22 cellular contexts compared by ENCODE assay signal in genomic region chr12:53124352-53124723, GRCh38. TPM values are rescaled to one million over a fixed set of nuclear protein-coding genes. Genes with fewer than 3 reads are reported as not detected.
A peak's percentile ranks its signal among the peaks of the same experiment; 100 is the strongest.
DNase-seq lines count a peak whose midpoint lies in the region; ATAC-seq, FAIRE-seq and TF ChIP-seq lines count a peak whose summit lies in the region.
"Had no signal": no experiment of that assay in that cellular context is flagged by ENCODE, and none has a peak within 500 bp of the region (broad histone marks: within the 10 kb centered on the region; RNA-seq: fewer than 3 reads in every experiment).

No MANE protein-coding gene starts in this region.

- H3K27ac Mint-ChIP-seq in activated naive CD4-positive, alpha-beta T cell treated with anti-CD3 and anti-CD28 coated beads, Interleukin-2, amount 50 U/mL, for 24 hours: peak overlapping the region; percentile 51
- H3K27ac Mint-ChIP-seq in naive thymus-derived CD8-positive, alpha-beta T cell: peak overlapping the region in 2 of 10 donors; percentile 48 to 62
- H3K27ac Mint-ChIP-seq in mesothelial cell of epicardium: no peak overlapping the region
- H3K27ac Mint-ChIP-seq: B cell; CD4-positive, CD25-positive, alpha-beta regulatory T cell; CD8-positive, alpha-beta T cell had no signal

- POLR2A ChIA-PET in K562 (lab: Yijun Ruan, JAX): no interaction called here
- POLR2A ChIA-PET in naive thymus-derived CD8-positive, alpha-beta T cell (lab: Charles Lee): no interaction called here

- DNase-seq in activated naive CD4-positive, alpha-beta T cell (lab: John Stamatoyannopoulos, UW): no peak
- DNase-seq in GM20000 (ENCODE audit: low spot score) (peak; percentile 15), K562 (ENCODE audit: extremely low read depth in 1 of 4, low spot score in 3 of 4) (no peak), mucosa of descending colon (no peak), mesothelial cell of epicardium (ENCODE audit: low spot score in 2 of 2, unreplicated experiment in 2 of 2) (no peak)
- no peak for DNase-seq in naive thymus-derived CD8-positive, alpha-beta T cell
- DNase-seq: Caco-2; CD4-positive, CD25-positive, alpha-beta regulatory T cell; CD8-positive, alpha-beta T cell; DMS153; GDM1; GOT3 had no signal

- no TSS peak for BruUV-seq in K562 (replicated peaks; lab: Mats Ljungman, UMichigan)

- no peaks in the 10 kb centered on the region for H3K79me2 ChIP-seq in K562 (ENCODE audit: control insufficient read depth, insufficient read depth, low read length)

- H3K4me3 Mint-ChIP-seq in activated naive CD4-positive, alpha-beta T cell treated with anti-CD3 and anti-CD28 coated beads, Interleukin-2, amount 50 U/mL, for 24 hours: no peak overlapping the region
- H3K4me3 Mint-ChIP-seq in naive thymus-derived CD8-positive, alpha-beta T cell: no peak overlapping the region
- no peak overlapping the region for H3K4me3 Mint-ChIP-seq in mesothelial cell of epicardium
- H3K4me3 Mint-ChIP-seq: B cell; CD4-positive, CD25-positive, alpha-beta regulatory T cell; CD8-positive, alpha-beta T cell had no signal

- ATAC-seq in K562: no peak
- no peak for ATAC-seq in naive thymus-derived CD8-positive, alpha-beta T cell
- no peak for ATAC-seq in mucosa of descending colon
- ATAC-seq: CD8-positive, alpha-beta T cell had no signal

- H3K27ac ChIP-seq in K562 (ENCODE audit: extremely low read depth, low read depth, low read length): no peak overlapping the region
- H3K27ac ChIP-seq: 22Rv1, BLaER1, C4-2B had no signal

- no peaks in the 10 kb centered on the region for H3K9me3 ChIP-seq in K562 (replicated peaks; ENCODE audit: control insufficient read depth, insufficient read depth, low read depth, low read length)
- H3K9me3 ChIP-seq in mucosa of descending colon: no peaks in the 10 kb centered on the region
- H3K9me3 ChIP-seq: BLaER1, Caco-2, HAP-1 had no signal

- H3K4me2 ChIP-seq in K562 (ENCODE audit: insufficient read depth, low read length): no peak overlapping the region
- H3K4me2 ChIP-seq: BLaER1 had no signal

- H2AFZ ChIP-seq in K562 (ENCODE audit: low read depth, low read length): no peak overlapping the region

- H3K4me3 ChIP-seq in K562 (no peak overlapping the region), mucosa of descending colon (no peak overlapping the region)
- H3K4me3 ChIP-seq: BLaER1, HAP-1 had no signal

- TF ChIP-seq POLR2A in K562 (conservative IDR thresholded peaks at IDR 0.05): no peak

- CTCF ChIA-PET in K562 (lab: Yijun Ruan, JAX; ENCODE audit: low intra/inter-chr PET ratio): no interaction called here

- no peak overlapping the region for H3K9ac ChIP-seq in K562 (ENCODE audit: insufficient read depth in 1 of 2, low read depth in 2 of 2, low read length in 2 of 2)
- H3K9ac ChIP-seq: BLaER1 had no signal

- intact Hi-C loops in K562 (cut with micrococcal nuclease) (no loop called here), mucosa of descending colon (cut with DNase I, micrococcal nuclease) (no loop called here)

- H3K4me1 Mint-ChIP-seq in activated naive CD4-positive, alpha-beta T cell treated with anti-CD3 and anti-CD28 coated beads, Interleukin-2, amount 50 U/mL, for 24 hours: peaks cover 4% of the 10 kb centered on the region
- H3K4me1 Mint-ChIP-seq in naive thymus-derived CD8-positive, alpha-beta T cell: peaks cover 0 to 4% (median 3%) of the 10 kb centered on the region in 4 donors
- peaks cover 5% of the 10 kb centered on the region for H3K4me1 Mint-ChIP-seq in mesothelial cell of epicardium
- H3K4me1 Mint-ChIP-seq: B cell had no signal

- H3K27me3 ChIP-seq in K562 (ENCODE audit: control insufficient read depth in 2 of 2, insufficient read depth in 2 of 2, low read length in 2 of 2): peaks cover 8 to 13% of the 10 kb centered on the region in 2 experiments
- H3K27me3 ChIP-seq: BLaER1 had no signal

- no peak for TF ChIP-seq RAD21 in K562 (CRISPR knock-in tag; conservative IDR thresholded peaks at IDR 0.05 in 1 of 2, IDR thresholded peaks at IDR 0.05 in 1 of 2)

- no peaks in the 10 kb centered on the region for H3K36me3 ChIP-seq in K562 (ENCODE audit: control insufficient read depth, insufficient read depth, low read length)
- H3K36me3 ChIP-seq in mucosa of descending colon (ENCODE audit: low read depth): no peaks in the 10 kb centered on the region
- H3K36me3 ChIP-seq: BLaER1, HAP-1 had no signal

- FAIRE-seq in K562 (lab: Jason Lieb, UNC): no peak
- FAIRE-seq: A204.1, GM12892, GM19239 had no signal

- no peaks in the 10 kb centered on the region for H3K9me3 Mint-ChIP-seq in activated naive CD4-positive, alpha-beta T cell treated with anti-CD3 and anti-CD28 coated beads, Interleukin-2, amount 50 U/mL, for 24 hours
- H3K9me3 Mint-ChIP-seq in naive thymus-derived CD8-positive, alpha-beta T cell: no peaks in the 10 kb centered on the region
- H3K9me3 Mint-ChIP-seq in mesothelial cell of epicardium: peaks cover 3% of the 10 kb centered on the region
- H3K9me3 Mint-ChIP-seq: CD4-positive, CD25-positive, alpha-beta regulatory T cell; CD8-positive, alpha-beta T cell had no signal

- in situ Hi-C loops in K562 (cut with MboI): no loop called here

- TF ChIP-seq CTCF in GM20000 (IDR thresholded peaks at IDR 0.05; ENCODE audit: extremely low read depth, missing control alignments) (no peak), K562 (IDR thresholded peaks at IDR 0.05 in 2 of 3, conservative IDR thresholded peaks at IDR 0.05 in 1 of 3; ENCODE audit: insufficient read depth in 2 of 3, low read depth in 1 of 3, low read length in 3 of 3) (no peak), mucosa of descending colon (IDR thresholded peaks at IDR 0.05) (no peak), mesothelial cell of epicardium (IDR thresholded peaks at IDR 0.05; ENCODE audit: unreplicated experiment) (no peak)

- no peaks in the 10 kb centered on the region for H4K20me1 ChIP-seq in K562 (replicated peaks; ENCODE audit: control insufficient read depth, insufficient read depth, low read length)
- H4K20me1 ChIP-seq: BLaER1 had no signal

- H3K36me3 Mint-ChIP-seq in activated naive CD4-positive, alpha-beta T cell treated with anti-CD3 and anti-CD28 coated beads, Interleukin-2, amount 50 U/mL, for 24 hours: no peaks in the 10 kb centered on the region
- H3K36me3 Mint-ChIP-seq in naive thymus-derived CD8-positive, alpha-beta T cell: peaks cover 0 to 22% (median 8%) of the 10 kb centered on the region in 3 donors
- H3K36me3 Mint-ChIP-seq in mesothelial cell of epicardium: no peaks in the 10 kb centered on the region
- H3K36me3 Mint-ChIP-seq: CD4-positive, CD25-positive, alpha-beta regulatory T cell had no signal

- peaks cover 2% of the 10 kb centered on the region for H3K27me3 Mint-ChIP-seq in activated naive CD4-positive, alpha-beta T cell treated with anti-CD3 and anti-CD28 coated beads, Interleukin-2, amount 50 U/mL, for 24 hours
- peaks cover 0 to 1% (median 0%) of the 10 kb centered on the region in 5 donors for H3K27me3 Mint-ChIP-seq in naive thymus-derived CD8-positive, alpha-beta T cell
- H3K27me3 Mint-ChIP-seq in mesothelial cell of epicardium (ENCODE audit: low read depth): peaks cover 23% of the 10 kb centered on the region

- TF ChIP-seq EP300 in K562 (IDR thresholded peaks at IDR 0.05; ENCODE audit: low read length): no peak

- H3K9me1 ChIP-seq in K562 (ENCODE audit: control insufficient read depth, insufficient read depth, low read length): no peaks in the 10 kb centered on the region

- H3K4me1 ChIP-seq in K562 (replicated peaks in 1 of 2; ENCODE audit: control insufficient read depth in 2 of 2, insufficient read depth in 2 of 2, low read length in 2 of 2): peaks cover 0 to 9% of the 10 kb centered on the region in 2 experiments; a peak in 3 of 5 replicates
- H3K4me1 ChIP-seq in mucosa of descending colon (ENCODE audit: low read depth): no peaks in the 10 kb centered on the region
- H3K4me1 ChIP-seq: BLaER1, HAP-1 had no signal

RNA-seq across cellular contexts. Expression of gene SOAT2, which starts 21.1 kb away (rescaled TPM):
- not detected in 2 replicates for total RNA-seq in K562 (2011; cell fraction: chromatin; rRNA removed; ENCODE audit: low replicate concordance)
- total RNA-seq in K562 (2011; cell fraction: nucleolus; rRNA removed): not detected in 2 replicates
- total RNA-seq in K562 (2011; cell fraction: nucleoplasm; rRNA removed): 0.38 TPM in 1 of 2 replicates, not detected in the other
- total RNA-seq in K562 (2014; rRNA removed) (not detected in 2 replicates), K562 (2014; rRNA removed; fragmentation: Illumina TruSeq; extraction: Trizol) (not detected in 2 replicates), K562 (2015; rRNA removed; fragmentation: Illumina TruSeq; extraction: Trizol) (not detected in 2 replicates), K562 (2021) (not detected in 2 replicates), mucosa of descending colon (under 1 TPM in 1 of 3 donors, not detected in 2; 0.41 TPM), mesothelial cell of epicardium (0.13 to 0.40 TPM (median 0.20 TPM) in 3 replicates)
- polyA plus RNA-seq in K562 (2011; rRNA removed) (not detected in 2 replicates), K562 (2014; fragmentation: Illumina TruSeq; extraction: Trizol) (not detected in 2 replicates), K562 (2014; fragmentation: Nextera tagmentation; extraction: Ambion mirVana) (not detected), K562 (2014; rRNA removed) (0.04 TPM in 1 of 2 replicates, not detected in the other)
- not detected in 2 replicates for polyA plus RNA-seq in K562 (2011; cell fraction: cytosol; rRNA removed)
- not detected in 2 replicates for polyA plus RNA-seq in K562 (2011; cell fraction: nucleus; rRNA removed)
- not detected in 2 replicates for polyA plus RNA-seq in K562 (2012)
- polyA minus RNA-seq in K562 (2011; rRNA and poly(A)+ RNA removed): not detected in 2 replicates
- polyA minus RNA-seq in K562 (2011; cell fraction: cytosol; rRNA and poly(A)+ RNA removed): not detected in 2 replicates
- polyA minus RNA-seq in K562 (2011; cell fraction: nucleus; rRNA and poly(A)+ RNA removed): not detected in 2 replicates
- under 1 TPM; 0.42 to 0.80 TPM for total RNA-seq in naive thymus-derived CD8-positive, alpha-beta T cell
- polyA plus RNA-seq in naive thymus-derived CD8-positive, alpha-beta T cell: under 1 TPM; 0.67 to 0.77 (median 0.71) TPM
- total RNA-seq: B cell had no signal
- polyA plus RNA-seq: AG04450; CD4-positive, CD25-positive, alpha-beta regulatory T cell had no signal

RNA-seq across cellular contexts. Expression of gene IGFBP6, which starts 26.9 kb away (rescaled TPM):
- total RNA-seq in K562 (2011; cell fraction: chromatin; rRNA removed; ENCODE audit: low replicate concordance): 0.97 TPM in 1 of 2 replicates, not detected in the other
- total RNA-seq in K562 (2011; cell fraction: nucleolus; rRNA removed): 0.66 and 1.8 TPM in 2 replicates
- 0.37 TPM in 1 of 2 replicates, not detected in the other for total RNA-seq in K562 (2011; cell fraction: nucleoplasm; rRNA removed)
- total RNA-seq in K562 (2014; rRNA removed) (1.2 and 1.6 TPM in 2 replicates), K562 (2014; rRNA removed; fragmentation: Illumina TruSeq; extraction: Trizol) (0.36 and 0.61 TPM in 2 replicates), K562 (2015; rRNA removed; fragmentation: Illumina TruSeq; extraction: Trizol) (0.38 and 0.76 TPM in 2 replicates), K562 (2021) (1.4 and 2.3 TPM in 2 replicates), mucosa of descending colon (10 to 100 TPM in 2 of 3 donors, 1 to 10 TPM in 1; 10.0 to 93.4 (median 27.1) TPM), mesothelial cell of epicardium (70.3 to 77.2 TPM (median 75.6 TPM) in 3 replicates)
- polyA plus RNA-seq in K562 (2011; rRNA removed) (0.24 and 1.4 TPM in 2 replicates), K562 (2014; fragmentation: Illumina TruSeq; extraction: Trizol) (0.52 and 0.62 TPM in 2 replicates), K562 (2014; fragmentation: Nextera tagmentation; extraction: Ambion mirVana) (under 1 TPM; 0.15 to 0.23 TPM), K562 (2014; rRNA removed) (0.54 and 2.4 TPM in 2 replicates)
- polyA plus RNA-seq in K562 (2011; cell fraction: cytosol; rRNA removed): 0.94 and 2.5 TPM in 2 replicates
- polyA plus RNA-seq in K562 (2011; cell fraction: nucleus; rRNA removed): 0.24 and 0.47 TPM in 2 replicates
- 0.89 and 1.4 TPM in 2 replicates for polyA plus RNA-seq in K562 (2012)
- not detected in 2 replicates for polyA minus RNA-seq in K562 (2011; rRNA and poly(A)+ RNA removed)
- polyA minus RNA-seq in K562 (2011; cell fraction: cytosol; rRNA and poly(A)+ RNA removed): 1.1 TPM in 1 of 2 replicates, not detected in the other
- not detected in 2 replicates for polyA minus RNA-seq in K562 (2011; cell fraction: nucleus; rRNA and poly(A)+ RNA removed)
- total RNA-seq in naive thymus-derived CD8-positive, alpha-beta T cell: under 1 TPM in 1 of 2 experiments, not detected in 1; 0.65 TPM
- polyA plus RNA-seq in naive thymus-derived CD8-positive, alpha-beta T cell: 10 to 100 TPM in 2 of 3 donors, 1 to 10 TPM in 1; 7.5 to 16.9 (median 16.9) TPM
- total RNA-seq: B cell; CD4-positive, CD25-positive, alpha-beta regulatory T cell had no signal

RNA-seq across cellular contexts. Expression of gene SPRYD3, which starts 45.1 kb away (rescaled TPM):
- total RNA-seq in K562 (2011; cell fraction: chromatin; rRNA removed; ENCODE audit: low replicate concordance): 10.8 and 27.6 TPM in 2 replicates
- total RNA-seq in K562 (2011; cell fraction: nucleolus; rRNA removed): 15.0 and 17.4 TPM in 2 replicates
- total RNA-seq in K562 (2011; cell fraction: nucleoplasm; rRNA removed): 15.6 and 18.3 TPM in 2 replicates
- total RNA-seq in K562 (2014; rRNA removed) (8.4 and 10.6 TPM in 2 replicates), K562 (2014; rRNA removed; fragmentation: Illumina TruSeq; extraction: Trizol) (4.1 and 5.1 TPM in 2 replicates), K562 (2015; rRNA removed; fragmentation: Illumina TruSeq; extraction: Trizol) (5.0 and 5.9 TPM in 2 replicates), K562 (2021) (10.8 and 13.6 TPM in 2 replicates), mucosa of descending colon (10 to 100 TPM; 27.3 to 51.0 (median 32.5) TPM), mesothelial cell of epicardium (20.2 to 20.9 TPM (median 20.6 TPM) in 3 replicates)
- polyA plus RNA-seq in K562 (2011; rRNA removed) (6.2 and 7.6 TPM in 2 replicates), K562 (2014; fragmentation: Illumina TruSeq; extraction: Trizol) (10.6 and 11.4 TPM in 2 replicates), K562 (2014; fragmentation: Nextera tagmentation; extraction: Ambion mirVana) (1 to 10 TPM; 1.5 to 2.6 TPM), K562 (2014; rRNA removed) (9.1 and 11.0 TPM in 2 replicates)
- polyA plus RNA-seq in K562 (2011; cell fraction: cytosol; rRNA removed): 8.6 and 18.4 TPM in 2 replicates
- polyA plus RNA-seq in K562 (2011; cell fraction: nucleus; rRNA removed): 11.1 and 16.3 TPM in 2 replicates
- 11.4 and 11.7 TPM in 2 replicates for polyA plus RNA-seq in K562 (2012)
- 7.4 and 10.3 TPM in 2 replicates for polyA minus RNA-seq in K562 (2011; rRNA and poly(A)+ RNA removed)
- polyA minus RNA-seq in K562 (2011; cell fraction: cytosol; rRNA and poly(A)+ RNA removed): 6.8 and 11.6 TPM in 2 replicates
- 6.6 and 7.5 TPM in 2 replicates for polyA minus RNA-seq in K562 (2011; cell fraction: nucleus; rRNA and poly(A)+ RNA removed)
- total RNA-seq in naive thymus-derived CD8-positive, alpha-beta T cell: 10 to 100 TPM; 47.8 to 50.0 TPM
- 10 to 100 TPM; 49.4 to 53.2 (median 51.7) TPM for polyA plus RNA-seq in naive thymus-derived CD8-positive, alpha-beta T cell

RNA-seq across cellular contexts. Expression of gene ZNF740, which starts 56.2 kb away (rescaled TPM):
- 77.6 and 121 TPM in 2 replicates for total RNA-seq in K562 (2011; cell fraction: chromatin; rRNA removed; ENCODE audit: low replicate concordance)
- total RNA-seq in K562 (2011; cell fraction: nucleolus; rRNA removed): 62.2 and 65.9 TPM in 2 replicates
- total RNA-seq in K562 (2011; cell fraction: nucleoplasm; rRNA removed): 76.6 and 88.8 TPM in 2 replicates
- 15.1 and 16.1 TPM in 2 replicates for total RNA-seq in K562 (2014; rRNA removed)
- total RNA-seq in K562 (2014; rRNA removed; fragmentation: Illumina TruSeq; extraction: Trizol): 18.6 and 19.9 TPM in 2 replicates
- total RNA-seq in K562 (2015; rRNA removed; fragmentation: Illumina TruSeq; extraction: Trizol): 13.3 and 13.6 TPM in 2 replicates
- 39.6 and 46.4 TPM in 2 replicates for total RNA-seq in K562 (2021)
- 33.1 and 34.9 TPM in 2 replicates for polyA plus RNA-seq in K562 (2011; rRNA removed)
- polyA plus RNA-seq in K562 (2011; cell fraction: cytosol; rRNA removed): 9.6 and 17.0 TPM in 2 replicates
- 89.9 and 103 TPM in 2 replicates for polyA plus RNA-seq in K562 (2011; cell fraction: nucleus; rRNA removed)
- 12.8 and 21.6 TPM in 2 replicates for polyA plus RNA-seq in K562 (2012)
- polyA plus RNA-seq in K562 (2014; fragmentation: Illumina TruSeq; extraction: Trizol): 19.2 and 21.0 TPM in 2 replicates
- polyA plus RNA-seq in K562 (2014; fragmentation: Nextera tagmentation; extraction: Ambion mirVana): 1 to 10 TPM in 1 of 2 experiments, under 1 TPM in 1; 0.57 to 1.4 TPM
- 20.6 and 22.1 TPM in 2 replicates for polyA plus RNA-seq in K562 (2014; rRNA removed)
- polyA minus RNA-seq in K562 (2011; rRNA and poly(A)+ RNA removed): 32.3 and 37.3 TPM in 2 replicates
- 8.2 and 9.2 TPM in 2 replicates for polyA minus RNA-seq in K562 (2011; cell fraction: cytosol; rRNA and poly(A)+ RNA removed)
- 45.2 and 63.6 TPM in 2 replicates for polyA minus RNA-seq in K562 (2011; cell fraction: nucleus; rRNA and poly(A)+ RNA removed)
- total RNA-seq in naive thymus-derived CD8-positive, alpha-beta T cell: 100 to 1,000 TPM; 112 to 113 TPM
- 1 to 10 TPM; 2.8 to 3.5 (median 3.1) TPM for polyA plus RNA-seq in naive thymus-derived CD8-positive, alpha-beta T cell
- total RNA-seq in mucosa of descending colon: 10 to 100 TPM; 26.1 to 52.9 (median 46.0) TPM
- 96.5 to 105 TPM (median 97.5 TPM) in 3 replicates for total RNA-seq in mesothelial cell of epicardium

RNA-seq across cellular contexts. Expression of gene CSAD, which starts 56.4 kb away (rescaled TPM):
- 97.5 and 106 TPM in 2 replicates for total RNA-seq in K562 (2011; cell fraction: chromatin; rRNA removed; ENCODE audit: low replicate concordance)
- 53.5 and 54.7 TPM in 2 replicates for total RNA-seq in K562 (2011; cell fraction: nucleolus; rRNA removed)
- total RNA-seq in K562 (2011; cell fraction: nucleoplasm; rRNA removed): 60.6 and 65.8 TPM in 2 replicates
- total RNA-seq in K562 (2014; rRNA removed) (8.1 and 8.5 TPM in 2 replicates), K562 (2014; rRNA removed; fragmentation: Illumina TruSeq; extraction: Trizol) (5.7 and 8.1 TPM in 2 replicates), K562 (2015; rRNA removed; fragmentation: Illumina TruSeq; extraction: Trizol) (6.7 and 7.0 TPM in 2 replicates), K562 (2021) (10.3 and 10.9 TPM in 2 replicates), mucosa of descending colon (10 to 100 TPM; 23.4 to 44.4 (median 38.7) TPM), mesothelial cell of epicardium (120 to 129 TPM (median 125 TPM) in 3 replicates)
- polyA plus RNA-seq in K562 (2011; rRNA removed) (19.6 and 26.6 TPM in 2 replicates), K562 (2014; fragmentation: Illumina TruSeq; extraction: Trizol) (11.1 and 16.8 TPM in 2 replicates), K562 (2014; fragmentation: Nextera tagmentation; extraction: Ambion mirVana) (1 to 10 TPM; 1.8 to 2.4 TPM), K562 (2014; rRNA removed) (17.1 TPM in 2 replicates)
- 5.5 and 11.5 TPM in 2 replicates for polyA plus RNA-seq in K562 (2011; cell fraction: cytosol; rRNA removed)
- 109 and 129 TPM in 2 replicates for polyA plus RNA-seq in K562 (2011; cell fraction: nucleus; rRNA removed)
- polyA plus RNA-seq in K562 (2012): 7.6 and 29.6 TPM in 2 replicates
- polyA minus RNA-seq in K562 (2011; rRNA and poly(A)+ RNA removed): 6.1 and 7.9 TPM in 2 replicates
- 6.1 TPM in 1 of 2 replicates, not detected in the other for polyA minus RNA-seq in K562 (2011; cell fraction: cytosol; rRNA and poly(A)+ RNA removed)
- polyA minus RNA-seq in K562 (2011; cell fraction: nucleus; rRNA and poly(A)+ RNA removed): 14.8 and 19.5 TPM in 2 replicates
- total RNA-seq in naive thymus-derived CD8-positive, alpha-beta T cell: 10 to 100 TPM; 50.8 to 53.4 TPM
- 1 to 10 TPM; 1.1 to 1.3 (median 1.2) TPM for polyA plus RNA-seq in naive thymus-derived CD8-positive, alpha-beta T cell
